11 cellular contexts compared by ENCODE assay signal in the genomic region with DNA sequence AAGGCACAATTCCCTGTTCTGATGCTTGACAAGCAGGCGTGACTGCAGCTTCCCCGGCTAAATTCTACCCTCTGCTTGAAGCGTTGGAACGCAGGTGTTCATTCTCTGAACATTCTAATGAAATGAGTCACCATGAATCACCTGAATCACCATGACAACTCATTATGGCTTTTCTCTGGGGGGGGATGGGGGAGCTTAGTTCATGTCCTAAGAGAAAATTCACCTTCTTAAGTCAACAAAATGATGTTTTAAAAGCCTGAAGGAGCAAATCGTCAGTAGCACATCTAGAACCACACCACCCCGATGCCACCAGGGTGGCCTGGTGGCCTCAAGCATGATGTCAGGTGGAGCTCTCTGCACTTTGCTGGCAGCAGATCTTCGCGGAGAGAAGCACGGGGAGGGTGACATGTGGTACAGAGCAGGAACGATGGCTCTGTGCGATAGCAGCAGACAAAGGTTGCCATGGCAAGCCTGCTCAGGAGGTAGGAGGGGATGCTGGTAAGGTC. TPM values are rescaled to one million over a fixed set of nuclear protein-coding genes. Genes with fewer than 3 reads are reported as not detected.
DNase-seq lines count a peak whose midpoint lies in the region; ATAC-seq and TF ChIP-seq lines count a peak whose summit lies in the region.
"Had no signal": no experiment of that assay in that cellular context is flagged by ENCODE, and none has a peak within 500 bp of the region (broad histone marks: within the 10 kb centered on the region; RNA-seq: fewer than 3 reads in every experiment).

No MANE protein-coding gene starts in this region.

- dilution Hi-C loops in IMR-90 (cut with HindIII; ENCODE audit: low sequenced_read_pairs, unreplicated experiment), result no loop called here

- intact Hi-C loops in IMR-90 (cut with micrococcal nuclease), result no loop called here

- H3K18ac ChIP-seq in IMR-90 (ENCODE audit: low read depth, low read length), result no peak overlapping the region

- H3K4ac ChIP-seq in IMR-90 (ENCODE audit: low read depth, low read length), result no peak overlapping the region; the same call in 1 of the 2 replicates

- H2BK20ac ChIP-seq in IMR-90 (ENCODE audit: low read depth, low read length), result no peak overlapping the region

- no peaks in the 10 kb centered on the region for H3K9me3 ChIP-seq in IMR-90 (ENCODE audit: control insufficient read depth, insufficient read depth, low read length)
- no peaks in the 10 kb centered on the region for H3K9me3 ChIP-seq in RWPE2 (ENCODE audit: severe bottlenecking)

- H3K14ac ChIP-seq in IMR-90 (replicated peaks; ENCODE audit: low read depth, low read length), result no peak overlapping the region

- H2BK120ac ChIP-seq in IMR-90 (ENCODE audit: low read depth, low read length), result no peak overlapping the region

- no peak overlapping the region for H2AK5ac ChIP-seq in IMR-90 (ENCODE audit: low read depth, low read length)

- no CpG with 5 or more reads among the region's 11 CpGs for WGBS in IMR-90 (ENCODE audit: extremely low coverage in 2 of 2, insufficient read length in 1 of 2), 2 experiments

- CTCF ChIA-PET in IMR-90 (lab: Yijun Ruan, JAX) (no interaction called here), GM10248 (lab: Yijun Ruan, JAX) (no interaction called here)

- no peak overlapping the region for H3K4me3 ChIP-seq in IMR-90 (ENCODE audit: insufficient read depth, low read depth, low read length)
- no peak overlapping the region for H3K4me3 ChIP-seq in RWPE2 (ENCODE audit: severe bottlenecking)

- no peak overlapping the region for H3K56ac ChIP-seq in IMR-90 (ENCODE audit: extremely low read depth, insufficient read depth, low read length)

- H3K9ac ChIP-seq in IMR-90 (ENCODE audit: low read depth, low read length), result no peak overlapping the region

- no peaks in the 10 kb centered on the region for H3K79me1 ChIP-seq in IMR-90 (ENCODE audit: low read depth in 1 of 2, low read length in 2 of 2)

- H3K23ac ChIP-seq in IMR-90 (ENCODE audit: low read depth, low read length), result no peak overlapping the region; the same call in 1 of the 2 replicates

- no peak overlapping the region for H3K4me2 ChIP-seq in IMR-90 (ENCODE audit: low read depth, low read length)

- peaks cover 5% of the 10 kb centered on the region for H3K4me1 ChIP-seq in IMR-90 (ENCODE audit: control insufficient read depth, insufficient read depth, low read length)
- H3K4me1 ChIP-seq in RWPE2 (ENCODE audit: insufficient read depth, poor library complexity, severe bottlenecking), result peaks cover 27% of the 10 kb centered on the region

- no peak for TF ChIP-seq POLR2A in IMR-90 (IDR thresholded peaks at IDR 0.05; ENCODE audit: low read depth, low read length)

- no peak for TF ChIP-seq CTCF in IMR-90 (conservative IDR thresholded peaks at IDR 0.05; ENCODE audit: low read depth, low read length)
- TF ChIP-seq CTCF in RWPE2 (IDR thresholded peaks at IDR 0.05; ENCODE audit: poor library complexity, severe bottlenecking), result no peak
- TF ChIP-seq CTCF in GM10248 (IDR thresholded peaks at IDR 0.05; ENCODE audit: control extremely low read depth, extremely low read depth, low read depth, missing control alignments), result no peak

- ATAC-seq in IMR-90 (ENCODE audit: low read depth) (no peak), RWPE2 (ENCODE audit: low read depth) (peak; percentile 79)

- H3K27ac ChIP-seq in IMR-90 (ENCODE audit: insufficient read depth, low read length), result no peak overlapping the region
- H3K27ac ChIP-seq in RWPE2 (ENCODE audit: poor library complexity, severe bottlenecking), result peak overlapping the region; percentile 83

- POLR2A ChIA-PET in IMR-90 (lab: Charles Lee; ENCODE audit: unreplicated experiment) (no interaction called here), GM10248 (lab: Yijun Ruan, JAX) (no interaction called here)

- no peak for TF ChIP-seq RAD21 in IMR-90 (IDR thresholded peaks at IDR 0.05; ENCODE audit: low read length)

- no peak overlapping the region for H4K5ac ChIP-seq in IMR-90 (ENCODE audit: low read depth, low read length)

- H3K27me3 ChIP-seq in IMR-90 (ENCODE audit: control insufficient read depth, insufficient read depth, low read length) (peaks cover 8% of the 10 kb centered on the region), RWPE2 (ENCODE audit: insufficient read depth, poor library complexity, severe bottlenecking) (no peaks in the 10 kb centered on the region)

- H4K8ac ChIP-seq in IMR-90 (ENCODE audit: low read depth in 2 of 2, low read length in 2 of 2), result no peak overlapping the region

- in situ Hi-C loops in IMR-90 (cut with MboI; ENCODE audit: low sequenced_read_pairs), result no loop called here

- H2BK5ac ChIP-seq in IMR-90 (ENCODE audit: low read depth, low read length, poor library complexity, severe bottlenecking), result no peak overlapping the region

- H3K9me1 ChIP-seq in IMR-90 (ENCODE audit: insufficient read depth, low read length), result no peaks in the 10 kb centered on the region

- no TSS peak for BruUV-seq in IMR-90 (replicated peaks; lab: Mats Ljungman, UMichigan)

- H2AFZ ChIP-seq in IMR-90 (replicated peaks; ENCODE audit: low read length, poor library complexity), result peak overlapping the region; percentile 35

- no peaks in the 10 kb centered on the region for H4K20me1 ChIP-seq in IMR-90 (ENCODE audit: insufficient read depth, low read length)

- no peak overlapping the region for H2AK9ac ChIP-seq in IMR-90 (replicated peaks; ENCODE audit: low read depth, low read length, poor library complexity)

- H4K91ac ChIP-seq in IMR-90 (ENCODE audit: insufficient read depth, low read depth, low read length), result no peak overlapping the region

- peak; percentile 90 for DNase-seq in COR-L47 (lab: John Stamatoyannopoulos, UW)
- DNase-seq in IMR-90, result peak; percentile 21
- peak; percentile 79 for DNase-seq in RWPE2 (ENCODE audit: low spot score)
- DNase-seq in iris pigment epithelial cell (ENCODE audit: low read depth), result peak; percentile 27
- DNase-seq in AG08395 (ENCODE audit: low spot score), result no peak
- DNase-seq in H4 (ENCODE audit: low spot score), result no peak
- no peak for DNase-seq in epidermal melanocyte (ENCODE audit: insufficient read length, low spot score)
- no peak for DNase-seq in GM10248 (ENCODE audit: extremely low spot score)
- DNase-seq: activated naive CD8-positive, alpha-beta T cell treated with anti-CD3 and anti-CD28 coated beads, Interleukin-2, amount 10 ng/mL, durations not matched to agents 7 days and 5 days; mesenchymal stem cell had no signal

- no peak overlapping the region for H2BK15ac ChIP-seq in IMR-90 (ENCODE audit: low read depth, low read length)

- H3K36me3 ChIP-seq in IMR-90 (ENCODE audit: control insufficient read depth, insufficient read depth, low read length) (no peaks in the 10 kb centered on the region), RWPE2 (ENCODE audit: low read depth) (no peaks in the 10 kb centered on the region)

TF ChIP-seq in IMR-90, 13 proteins besides CTCF, POLR2A, EP300 and RAD21:
- TF ChIP-seq NFE2L2 (IDR thresholded peaks at IDR 0.05; ENCODE audit: low read depth, low read length) (no peak), MAZ (IDR thresholded peaks at IDR 0.05; ENCODE audit: borderline replicate concordance, low read depth, low read length) (no peak), RCOR1 (IDR thresholded peaks at IDR 0.05; ENCODE audit: insufficient replicate concordance, low read length) (no peak), MAFK (IDR thresholded peaks at IDR 0.05; ENCODE audit: low read depth, low read length) (no peak)
- TF ChIP-seq, protein P1, sequence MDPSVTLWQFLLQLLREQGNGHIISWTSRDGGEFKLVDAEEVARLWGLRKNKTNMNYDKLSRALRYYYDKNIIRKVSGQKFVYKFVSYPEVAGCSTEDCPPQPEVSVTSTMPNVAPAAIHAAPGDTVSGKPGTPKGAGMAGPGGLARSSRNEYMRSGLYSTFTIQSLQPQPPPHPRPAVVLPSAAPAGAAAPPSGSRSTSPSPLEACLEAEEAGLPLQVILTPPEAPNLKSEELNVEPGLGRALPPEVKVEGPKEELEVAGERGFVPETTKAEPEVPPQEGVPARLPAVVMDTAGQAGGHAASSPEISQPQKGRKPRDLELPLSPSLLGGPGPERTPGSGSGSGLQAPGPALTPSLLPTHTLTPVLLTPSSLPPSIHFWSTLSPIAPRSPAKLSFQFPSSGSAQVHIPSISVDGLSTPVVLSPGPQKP (IDR thresholded peaks at IDR 0.05; ENCODE audit: borderline replicate concordance, low read depth, low read length), result no peak
TF ChIP-seq in IMR-90: peak in this region for 0.

RNA-seq across cellular contexts. Expression of a gene that starts 33.8 kb away (rescaled TPM):
- total RNA-seq in IMR-90 (2012; rRNA removed), result not detected in 2 replicates
- polyA plus RNA-seq in IMR-90 (2012; rRNA removed), result not detected in 2 replicates
- not detected in 2 replicates for polyA plus RNA-seq in IMR-90 (2012; cell fraction: cytosol; rRNA removed)
- polyA plus RNA-seq in IMR-90 (2012; cell fraction: nucleus; rRNA removed; ENCODE audit: low replicate concordance), result not detected in 2 replicates
- total RNA-seq in H4 (2014; rRNA removed; shearing (Covaris generic)), result not detected in 2 replicates
- total RNA-seq: activated naive CD8-positive, alpha-beta T cell treated with anti-CD3 and anti-CD28 coated beads, Interleukin-2, amount 10 ng/mL, durations not matched to agents 7 days and 5 days had no signal
- polyA plus RNA-seq: IgD-negative memory B cell had no signal

Comparison
In these comparisons a context has a peak if more than half of its experiments do, and no peak if none do; other contexts are left out.
1. DNase-seq: peak in COR-L47 (single experiment), IMR-90 (single experiment), RWPE2 (single experiment) and iris pigment epithelial cell (single experiment); none in AG08395 (single experiment), H4 (single experiment), epidermal melanocyte (single experiment) and GM10248 (single experiment).